6 cellular contexts compared by ENCODE assay signal in the genomic region with DNA sequence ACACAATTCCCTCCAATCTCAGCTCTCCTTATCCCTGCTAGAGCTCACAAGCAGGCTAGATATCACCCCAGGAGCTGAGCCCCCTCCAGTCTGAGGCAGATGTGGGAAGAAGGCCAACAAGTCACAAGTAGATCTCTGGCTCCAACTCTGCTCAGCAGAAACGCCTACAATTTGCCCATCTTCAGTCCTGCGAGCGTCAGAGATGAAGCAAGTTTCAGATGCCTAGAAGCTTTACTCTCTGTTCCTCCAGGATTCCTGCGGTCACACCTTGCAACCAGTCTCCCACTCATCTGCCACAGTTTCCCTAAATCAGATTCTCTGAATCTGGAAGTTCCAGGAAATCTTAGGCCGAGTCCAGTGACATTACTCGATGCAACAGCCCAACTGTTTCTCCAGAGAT. TPM values are rescaled to one million over a fixed set of nuclear protein-coding genes. Genes with fewer than 3 reads are reported as not detected.
"Had no signal": no experiment of that assay in that cellular context is flagged by ENCODE, and none has a peak within 500 bp of the region (broad histone marks: within the 10 kb centered on the region; RNA-seq: fewer than 3 reads in every experiment).

No MANE protein-coding gene starts in this region.

RNA-seq across cellular contexts. Expression of a gene that starts 1.4 kb away (rescaled TPM):
- total RNA-seq: activated CD8-positive, alpha-beta T cell treated with anti-CD3 and anti-CD28 coated beads for 36 hours; activated naive CD8-positive, alpha-beta T cell treated with anti-CD3 and anti-CD28 coated beads for 36 hours; activated T-cell treated with anti-CD3 and anti-CD28 coated beads, Interleukin-2, amount 50 U/mL, for 72 hours; MCF 10A; PC-3; SK-MEL-5 had no signal

RNA-seq across cellular contexts. Expression of a gene that starts 12.1 kb away (rescaled TPM):
- total RNA-seq: activated CD8-positive, alpha-beta T cell treated with anti-CD3 and anti-CD28 coated beads for 36 hours; activated naive CD8-positive, alpha-beta T cell treated with anti-CD3 and anti-CD28 coated beads for 36 hours; activated T-cell treated with anti-CD3 and anti-CD28 coated beads, Interleukin-2, amount 50 U/mL, for 72 hours; PC-3; SK-MEL-5 had no signal

RNA-seq across cellular contexts. Expression of a gene that starts 15.4 kb away (rescaled TPM):
- total RNA-seq: MCF 10A, SK-MEL-5 had no signal
